Comparison of ENCODE assay signal across 23 cellular contexts in the genomic region with DNA sequence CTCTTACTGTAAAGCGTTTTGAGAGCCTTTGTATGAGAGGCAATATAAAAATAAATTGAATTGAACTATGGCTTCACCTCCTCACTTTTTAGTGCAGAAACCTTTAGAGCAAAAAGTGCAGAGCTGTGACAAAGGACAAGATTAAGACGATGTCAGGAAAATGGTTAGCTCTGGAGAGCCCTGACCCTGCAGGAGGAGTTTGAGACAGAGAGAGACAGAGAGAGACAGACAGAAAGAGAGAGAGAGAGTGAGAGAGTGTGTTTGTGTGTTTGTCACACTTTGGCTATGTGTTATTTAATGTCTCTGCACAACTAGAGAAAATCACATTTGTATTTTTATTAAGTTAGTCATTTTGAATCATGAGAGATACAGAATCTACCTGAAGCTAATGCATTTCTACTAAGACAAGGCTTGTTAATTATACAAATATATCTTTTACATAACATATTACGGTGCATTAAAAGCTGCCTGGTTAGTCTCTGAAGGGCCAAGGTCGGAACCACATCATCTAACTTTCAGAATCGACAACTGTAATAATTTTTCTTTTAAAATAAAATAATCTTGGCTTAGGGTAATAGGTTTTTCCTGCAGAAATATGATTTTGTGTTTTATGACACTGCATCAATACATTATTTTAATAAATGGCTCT.
DNase-seq lines count a peak whose midpoint lies in the region; ATAC-seq and TF ChIP-seq lines count a peak whose summit lies in the region.
"Had no signal": no experiment of that assay in that cellular context is flagged by ENCODE, and none has a peak within 500 bp of the region (broad histone marks: within the 10 kb centered on the region; RNA-seq: fewer than 3 reads in every experiment).

No MANE protein-coding gene starts in this region.

- no peaks in the 10 kb centered on the region for H3K27me3 Mint-ChIP-seq in HFFc6 (ENCODE audit: insufficient read depth)
- H3K27me3 Mint-ChIP-seq in stimulated activated naive B cell treated with anti-CD40 and anti-IgM and Interleukin-4, amounts not matched to agents 10 μg/mL and 1 μg/mL and 100 μg/mL, for 72 hours, result no peaks in the 10 kb centered on the region
- H3K27me3 Mint-ChIP-seq: activated naive CD8-positive, alpha-beta T cell; stimulated activated naive CD8-positive, alpha-beta T cell treated with anti-CD3 and anti-CD28 coated beads, Interleukin-15, Interleukin-2, amounts not matched to agents 100 ng/mL and 50 ng/mL, for 24 hours had no signal

- H3K27ac ChIP-seq in ascending aorta, result peak overlapping the region; percentile 19 to 49
- peak overlapping the region; percentile 79 for H3K27ac ChIP-seq in foreskin keratinocyte
- H3K27ac ChIP-seq: lower lobe of right lung, upper lobe of left lung had no signal

- TF ChIP-seq CTCF in HFFc6 (IDR thresholded peaks at IDR 0.05), result no peak
- no peak for TF ChIP-seq CTCF in ascending aorta (IDR thresholded peaks at IDR 0.05)
- TF ChIP-seq CTCF in foreskin keratinocyte (conservative IDR thresholded peaks at IDR 0.05), result no peak

- no peaks in the 10 kb centered on the region for H3K36me3 ChIP-seq in ascending aorta
- H3K36me3 ChIP-seq: lower lobe of right lung, upper lobe of left lung had no signal

- H3K36me3 Mint-ChIP-seq in HFFc6 (ENCODE audit: low read depth), result no peaks in the 10 kb centered on the region
- no peaks in the 10 kb centered on the region for H3K36me3 Mint-ChIP-seq in stimulated activated naive B cell treated with anti-CD40 and anti-IgM and Interleukin-4, amounts not matched to agents 10 μg/mL and 1 μg/mL and 100 μg/mL, for 72 hours
- H3K36me3 Mint-ChIP-seq: activated naive CD8-positive, alpha-beta T cell; CD8-positive, alpha-beta T cell had no signal

- no peaks in the 10 kb centered on the region for H3K9me3 ChIP-seq in ascending aorta
- H3K9me3 ChIP-seq: lower lobe of right lung, upper lobe of left lung had no signal

- DNase-seq in HFFc6 (no peak), ascending aorta (ENCODE audit: low spot score in 2 of 2) (no peak), foreskin keratinocyte (no peak), kidney glomerular epithelial cell (lab: John Stamatoyannopoulos, UW) (no peak), NCI-H2171 treated with DMSO at 0.1 percent for 48 hours (lab: John Stamatoyannopoulos, UW) (no peak), NCI-H2196 treated with DMSO at 0.1 percent for 48 hours (lab: John Stamatoyannopoulos, UW; ENCODE audit: unreplicated experiment) (no peak)
- no peak for DNase-seq in stimulated activated naive B cell treated with anti-CD40 and anti-IgM and Interleukin-4, amounts not matched to agents 10 μg/mL and 1 μg/mL and 100 μg/mL, for 72 hours
- DNase-seq in activated CD4-positive, alpha-beta T cell treated with anti-CD3 and anti-CD28 coated beads, Interleukin-2, amount 50 U/mL, for 1 hour, result no peak
- DNase-seq: activated CD4-positive, alpha-beta T cell treated with anti-CD3 and anti-CD28 coated beads for 1 hour; CD8-positive, alpha-beta T cell; H7; hippocampal formation; islet precursor cell; KG1; lower lobe of right lung; NCI-H2029 treated with DMSO at 0.1 percent for 48 hours; NCI-H446 treated with DMSO at 0.1 percent for 48 hours; NK-92 treated with Interleukin-12 subunit alpha and Interleukin-12 subunit beta, amount 100 ng/mL, for 24 hours; stimulated activated CD4-positive, alpha-beta T cell treated with anti-CD3 and anti-CD28 coated beads, Interleukin-2, amount 100 ng/mL, for 48 hours; upper lobe of left lung had no signal

- H3K27me3 ChIP-seq in ascending aorta (no peaks in the 10 kb centered on the region), foreskin keratinocyte (no peaks in the 10 kb centered on the region)
- H3K27me3 ChIP-seq: upper lobe of left lung had no signal

- H3K4me1 Mint-ChIP-seq in HFFc6 (ENCODE audit: low read depth), result peaks cover 77% of the 10 kb centered on the region
- H3K4me1 Mint-ChIP-seq in stimulated activated naive B cell treated with anti-CD40 and anti-IgM and Interleukin-4, amounts not matched to agents 10 μg/mL and 1 μg/mL and 100 μg/mL, for 72 hours, result no peaks in the 10 kb centered on the region

- H3K4me3 ChIP-seq in ascending aorta, result no peak overlapping the region
- H3K4me3 ChIP-seq: lower lobe of right lung, upper lobe of left lung had no signal

- ATAC-seq in foreskin keratinocyte, result no peak
- ATAC-seq in stimulated activated naive B cell treated with anti-CD40 and anti-IgM and Interleukin-4, amounts not matched to agents 10 μg/mL and 1 μg/mL and 100 μg/mL, for 72 hours (replicated peaks), result no peak
- ATAC-seq: CD8-positive, alpha-beta T cell had no signal

- H3K4me1 ChIP-seq in ascending aorta (peaks cover 3 to 41% of the 10 kb centered on the region in 2 donors), foreskin keratinocyte (peaks cover 42% of the 10 kb centered on the region)

- no peaks in the 10 kb centered on the region for H3K9me3 Mint-ChIP-seq in HFFc6
- peaks cover 0 to 1% of the 10 kb centered on the region in 2 donors for H3K9me3 Mint-ChIP-seq in stimulated activated naive B cell treated with anti-CD40 and anti-IgM and Interleukin-4, amounts not matched to agents 10 μg/mL and 1 μg/mL and 100 μg/mL, for 72 hours
- H3K9me3 Mint-ChIP-seq: activated T-helper 1 cell treated with anti-CD3 and anti-CD28 coated beads, Interleukin-12 subunit alpha, Interleukin-12 subunit beta, Interleukin-2, Interleukin-4 antibody, amounts not matched to agents 30 ng/mL and 10 ng/mL and 1 ng/mL, durations not matched to agents 14 hours and 24 hours and 36 hours; CD8-positive, alpha-beta T cell; stimulated activated naive CD8-positive, alpha-beta T cell treated with anti-CD3 and anti-CD28 coated beads, Interleukin-15, Interleukin-2, amounts not matched to agents 100 ng/mL and 50 ng/mL, for 24 hours had no signal

- H3K27ac Mint-ChIP-seq in HFFc6, result peak overlapping the region; percentile 88
- peak overlapping the region; percentile 72 for H3K27ac Mint-ChIP-seq in stimulated activated naive B cell treated with anti-CD40 and anti-IgM and Interleukin-4, amounts not matched to agents 10 μg/mL and 1 μg/mL and 100 μg/mL, for 72 hours
- H3K27ac Mint-ChIP-seq: activated naive CD8-positive, alpha-beta T cell; activated T-helper 1 cell treated with anti-CD3 and anti-CD28 coated beads, Interleukin-12 subunit alpha, Interleukin-12 subunit beta, Interleukin-2, Interleukin-4 antibody, amounts not matched to agents 30 ng/mL and 10 ng/mL and 1 ng/mL, durations not matched to agents 14 hours and 24 hours and 36 hours; CD8-positive, alpha-beta T cell; stimulated activated naive CD8-positive, alpha-beta T cell treated with anti-CD3 and anti-CD28 coated beads, Interleukin-15, Interleukin-2, amounts not matched to agents 100 ng/mL and 50 ng/mL, for 24 hours had no signal

- H3K4me3 Mint-ChIP-seq in HFFc6, result peak overlapping the region; percentile 60
- no peak overlapping the region for H3K4me3 Mint-ChIP-seq in stimulated activated naive B cell treated with anti-CD40 and anti-IgM and Interleukin-4, amounts not matched to agents 10 μg/mL and 1 μg/mL and 100 μg/mL, for 72 hours
- H3K4me3 Mint-ChIP-seq: activated naive CD8-positive, alpha-beta T cell; activated T-helper 1 cell treated with anti-CD3 and anti-CD28 coated beads, Interleukin-12 subunit alpha, Interleukin-12 subunit beta, Interleukin-2, Interleukin-4 antibody, amounts not matched to agents 30 ng/mL and 10 ng/mL and 1 ng/mL, durations not matched to agents 14 hours and 24 hours and 36 hours; CD8-positive, alpha-beta T cell; stimulated activated naive CD8-positive, alpha-beta T cell treated with anti-CD3 and anti-CD28 coated beads, Interleukin-15, Interleukin-2, amounts not matched to agents 100 ng/mL and 50 ng/mL, for 24 hours had no signal

- intact Hi-C loops in ascending aorta (cut with DNase I), result loop anchor here (5.0 kb wide), 3 partner anchors 54 to 421 kb away; partner anchors contain the start of gene ZEB2
